Comparison of ENCODE assay signal across 19 cellular contexts in the genomic region with DNA sequence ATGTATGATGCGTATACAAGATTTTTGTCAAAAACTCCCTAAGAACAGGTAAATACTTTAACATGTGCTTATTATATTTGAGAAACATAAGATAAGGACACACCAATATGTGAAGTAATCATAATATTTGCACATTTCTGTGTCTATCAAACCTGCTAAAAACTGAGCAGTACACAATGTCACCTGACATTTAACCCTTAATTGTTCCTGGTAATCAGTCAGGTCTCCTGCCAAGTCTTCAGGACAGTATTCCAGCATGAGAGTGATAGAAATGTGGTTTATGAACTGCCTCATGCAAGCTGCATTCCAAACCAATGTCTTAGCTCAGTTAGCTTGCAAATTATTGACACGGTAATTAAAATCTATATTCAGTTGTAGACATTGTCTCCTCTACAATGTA. TPM values are rescaled to one million over a fixed set of nuclear protein-coding genes. Genes with fewer than 3 reads are reported as not detected.
DNase-seq lines count a peak whose midpoint lies in the region; ATAC-seq, FAIRE-seq and TF ChIP-seq lines count a peak whose summit lies in the region.
"Had no signal": no experiment of that assay in that cellular context is flagged by ENCODE, and none has a peak within 500 bp of the region (broad histone marks: within the 10 kb centered on the region; RNA-seq: fewer than 3 reads in every experiment).

No MANE protein-coding gene starts in this region.

- no peaks in the 10 kb centered on the region for H3K9me3 Mint-ChIP-seq in neural progenitor cell
- H3K9me3 Mint-ChIP-seq: CD14-positive monocyte; CD8-positive, alpha-beta T cell; H9 had no signal

- H3K36me3 ChIP-seq in HepG2 (replicated peaks in 1 of 2; ENCODE audit: control insufficient read depth in 1 of 2, insufficient read depth in 2 of 2, low read length in 2 of 2) (no peaks in the 10 kb centered on the region), right lobe of liver (no peaks in the 10 kb centered on the region), neural progenitor cell (no peaks in the 10 kb centered on the region), prostate gland (no peaks in the 10 kb centered on the region), mesenchymal stem cell (ENCODE audit: control insufficient read depth in 1 of 2, insufficient read depth in 2 of 2, low read depth in 1 of 2, low read length in 2 of 2) (no peaks in the 10 kb centered on the region)

- TF ChIP-seq EP300 in HepG2 (IDR thresholded peaks at IDR 0.05; ENCODE audit: low read depth in 2 of 2, low read length in 2 of 2) (no peak), HepG2 (CRISPR knock-in tag; IDR thresholded peaks at IDR 0.05; ENCODE audit: borderline replicate concordance) (no peak)

- peaks cover 46% of the 10 kb centered on the region for H3K4me1 Mint-ChIP-seq in neural progenitor cell
- H3K4me1 Mint-ChIP-seq: CD14-positive monocyte had no signal

- peaks cover 47% of the 10 kb centered on the region for H3F3A ChIP-seq in neural progenitor cell (ENCODE audit: low read depth)

- peak overlapping the region; percentile 68 for H3K27ac ChIP-seq in HepG2 (ENCODE audit: extremely low read length, insufficient read depth, low read length)
- peak overlapping the region in 1 of 3 donors; percentile 9 for H3K27ac ChIP-seq in right lobe of liver
- H3K27ac ChIP-seq in neural progenitor cell = peak overlapping the region; percentile 58
- no peak overlapping the region for H3K27ac ChIP-seq in prostate gland
- H3K27ac ChIP-seq in mesenchymal stem cell (ENCODE audit: low read length, poor library complexity, severe bottlenecking) = no peak overlapping the region
- H3K27ac ChIP-seq: 22Rv1 had no signal

- no peak for FAIRE-seq in HepG2 (lab: Jason Lieb, UNC)
- FAIRE-seq: D721Med, GM19239, HTR-8/SVneo had no signal

- H3K4me2 ChIP-seq in HepG2 (ENCODE audit: low read depth, low read length) (peak overlapping the region; percentile 95), neural progenitor cell (peak overlapping the region; percentile 98), mesenchymal stem cell (ENCODE audit: low read length, poor library complexity, severe bottlenecking) (no peak overlapping the region)

- H3K36me3 Mint-ChIP-seq in neural progenitor cell = no peaks in the 10 kb centered on the region
- H3K36me3 Mint-ChIP-seq: CD14-positive monocyte; CD8-positive, alpha-beta T cell had no signal

- WGBS in HepG2 (ENCODE audit: low lambda C conversion rate) = 60% methylated on average over 2 of the region's 2 CpGs
- WGBS in right lobe of liver (ENCODE audit: insufficient coverage, low coverage, low lambda C conversion rate, missing lambda C conversion rate) = 58% methylated on average over 2 of the region's 2 CpGs
- WGBS in prostate gland = 96% methylated on average over 2 of the region's 2 CpGs
- no CpG with 5 or more reads among the region's 2 CpGs for WGBS in mesenchymal stem cell

- no TSS peak for BruUV-seq in HepG2 (replicated peaks; lab: Mats Ljungman, UMichigan)

- TF ChIP-seq POLR2A in HepG2 (IDR thresholded peaks at IDR 0.05; ENCODE audit: insufficient read depth in 1 of 2, low read depth in 2 of 2, low read length in 2 of 2) = no peak
- no peak for TF ChIP-seq POLR2A in right lobe of liver (IDR thresholded peaks at IDR 0.05)
- TF ChIP-seq POLR2A in prostate gland (IDR thresholded peaks at IDR 0.05) = no peak

- H4K8ac ChIP-seq in mesenchymal stem cell (ENCODE audit: low read length) = no peak overlapping the region

- H2AFZ ChIP-seq in HepG2 (ENCODE audit: low read length) (no peak overlapping the region), neural progenitor cell (replicated peaks) (no peak overlapping the region), mesenchymal stem cell (ENCODE audit: low read depth, low read length) (no peak overlapping the region)

- no peaks in the 10 kb centered on the region for H4K20me1 ChIP-seq in HepG2 (ENCODE audit: insufficient read depth, low read length)
- peaks cover 24% of the 10 kb centered on the region for H4K20me1 ChIP-seq in neural progenitor cell (ENCODE audit: low read depth)

- peak overlapping the region; percentile 30; the same call in 1 of the 2 replicates for H3K9ac ChIP-seq in HepG2 (ENCODE audit: insufficient read depth, low read depth, low read length)
- H3K9ac ChIP-seq in neural progenitor cell = no peak overlapping the region
- no peak overlapping the region for H3K9ac ChIP-seq in mesenchymal stem cell (ENCODE audit: low read length)

- in situ Hi-C loops in HepG2 (cut with HindIII; ENCODE audit: extremely low pct_ligation_motif_present, low pct_unique_long_range_greater_than_20kb) = loop anchor here (10.0 kb wide), 2 partner anchors 130 to 810 kb away; no protein-coding TSS in a partner anchor

- H2BK5ac ChIP-seq in mesenchymal stem cell (ENCODE audit: low read depth, low read length, poor library complexity, severe bottlenecking) = no peak overlapping the region

- peaks cover 63% of the 10 kb centered on the region for H3K4me1 ChIP-seq in HepG2 (ENCODE audit: insufficient read depth, low read length)
- H3K4me1 ChIP-seq in right lobe of liver = peaks cover 0 to 32% (median 4%) of the 10 kb centered on the region in 4 donors
- peaks cover 65% of the 10 kb centered on the region for H3K4me1 ChIP-seq in neural progenitor cell
- H3K4me1 ChIP-seq in prostate gland (replicated peaks) = no peaks in the 10 kb centered on the region
- H3K4me1 ChIP-seq in mesenchymal stem cell (ENCODE audit: control insufficient read depth, insufficient read depth, low read depth, low read length) = no peaks in the 10 kb centered on the region

- H3K9me3 ChIP-seq in HepG2 (ENCODE audit: low read length) (no peaks in the 10 kb centered on the region), right lobe of liver (no peaks in the 10 kb centered on the region), neural progenitor cell (ENCODE audit: low read depth) (no peaks in the 10 kb centered on the region), prostate gland (no peaks in the 10 kb centered on the region), mesenchymal stem cell (ENCODE audit: control insufficient read depth, low read length) (no peaks in the 10 kb centered on the region)

- H3K79me2 ChIP-seq in HepG2 (ENCODE audit: insufficient read depth, low read length) (peaks cover 98% of the 10 kb centered on the region), neural progenitor cell (ENCODE audit: low read depth) (peaks cover 97% of the 10 kb centered on the region)

- no peak overlapping the region for H4K91ac ChIP-seq in mesenchymal stem cell (ENCODE audit: low read length)

- H2BK120ac ChIP-seq in mesenchymal stem cell (ENCODE audit: low read depth, low read length) = no peak overlapping the region

- POLR2A ChIA-PET in HepG2 (lab: Yijun Ruan, JAX) = no interaction called here

- no peak overlapping the region for H3K18ac ChIP-seq in mesenchymal stem cell (ENCODE audit: low read depth in 1 of 2, low read length in 2 of 2)

- H3K23ac ChIP-seq in mesenchymal stem cell (ENCODE audit: low read length in 2 of 2) = no peak overlapping the region

- H3K27ac Mint-ChIP-seq in neural progenitor cell = no peak overlapping the region
- H3K27ac Mint-ChIP-seq: CD14-positive monocyte; CD8-positive, alpha-beta T cell; H9 had no signal

- no peak overlapping the region for H2BK12ac ChIP-seq in mesenchymal stem cell (ENCODE audit: low read length in 2 of 2)

- H3K14ac ChIP-seq in mesenchymal stem cell (ENCODE audit: low read length in 2 of 2) = no peak overlapping the region

- no peaks in the 10 kb centered on the region for H3K27me3 Mint-ChIP-seq in neural progenitor cell (ENCODE audit: insufficient read depth, low read depth)

- H3K4ac ChIP-seq in mesenchymal stem cell (ENCODE audit: low read depth in 1 of 2, low read length in 2 of 2) = no peak overlapping the region

- H3K4me3 ChIP-seq in HepG2 (replicated peaks in 1 of 3; ENCODE audit: insufficient read depth in 1 of 3, low read depth in 2 of 3, low read length in 3 of 3) = peak overlapping the region; percentile 68 to 96 (median 75); a peak in 4 of 6 replicates
- no peak overlapping the region for H3K4me3 ChIP-seq in right lobe of liver
- H3K4me3 ChIP-seq in neural progenitor cell = peak overlapping the region; percentile 67
- H3K4me3 ChIP-seq in prostate gland = no peak overlapping the region
- no peak overlapping the region for H3K4me3 ChIP-seq in mesenchymal stem cell (ENCODE audit: insufficient read depth in 1 of 2, low read depth in 1 of 2, low read length in 2 of 2)

- H2BK15ac ChIP-seq in mesenchymal stem cell (ENCODE audit: low read depth, poor library complexity, severe bottlenecking) = no peak overlapping the region

- H3K79me1 ChIP-seq in mesenchymal stem cell (replicated peaks; ENCODE audit: low read length, poor library complexity, severe bottlenecking) = no peaks in the 10 kb centered on the region

- CTCF ChIA-PET in HepG2 (lab: Yijun Ruan, JAX; ENCODE audit: low intra/inter-chr PET ratio, low total read pairs) = no interaction called here

- no peak for TF ChIP-seq CTCF in HepG2 (CRISPR knock-in tag; IDR thresholded peaks at IDR 0.05)
- TF ChIP-seq CTCF in right lobe of liver (IDR thresholded peaks at IDR 0.05) = no peak
- no peak for TF ChIP-seq CTCF in neural progenitor cell (IDR thresholded peaks at IDR 0.05)
- TF ChIP-seq CTCF in prostate gland (IDR thresholded peaks at IDR 0.05) = no peak

- intact Hi-C loops in HepG2 (cut with micrococcal nuclease; ENCODE audit: unreplicated experiment) (loop anchor here (5.0 to 10.0 kb wide), 2 partner anchors 93 to 810 kb away; no protein-coding TSS in a partner anchor), right lobe of liver (cut with DNase I) (no loop called here), prostate gland (cut with DNase I) (no loop called here)

- ATAC-seq in HepG2 (no peak), right lobe of liver (no peak), HG02678 (IDR thresholded peaks at IDR 0.05; ENCODE audit: unreplicated experiment) (no peak)
- ATAC-seq: CD8-positive, alpha-beta T cell had no signal

- no peak for TF ChIP-seq RAD21 in HepG2 (CRISPR knock-in tag; IDR thresholded peaks at IDR 0.05)

- H3K4me3 Mint-ChIP-seq in neural progenitor cell = no peak overlapping the region
- H3K4me3 Mint-ChIP-seq: CD14-positive monocyte; CD8-positive, alpha-beta T cell; H9 had no signal

- peak; percentile 47 for DNase-seq in DMS 273 (lab: John Stamatoyannopoulos, UW; ENCODE audit: unreplicated experiment)
- DNase-seq in DMS 273 treated with DMSO at 0.1 percent for 48 hours (lab: John Stamatoyannopoulos, UW) = no peak
- DNase-seq in HepG2 (ENCODE audit: low spot score) = no peak
- no peak for DNase-seq in right lobe of liver
- no peak for DNase-seq in neural progenitor cell (ENCODE audit: low spot score)
- DNase-seq in prostate gland (ENCODE audit: low spot score) = no peak
- no peak for DNase-seq in mesenchymal stem cell
- DNase-seq: CD8-positive, alpha-beta T cell; COR-L47; DMS53; GF-D8; GOT3; H9 had no signal

- H3K27me3 ChIP-seq in HepG2 (ENCODE audit: control insufficient read depth in 1 of 2, insufficient read depth in 2 of 2, low read length in 2 of 2) (no peaks in the 10 kb centered on the region; a peak in 1 of 5 replicates), right lobe of liver (no peaks in the 10 kb centered on the region), neural progenitor cell (no peaks in the 10 kb centered on the region), prostate gland (replicated peaks; ENCODE audit: insufficient read depth) (no peaks in the 10 kb centered on the region), mesenchymal stem cell (ENCODE audit: control insufficient read depth in 1 of 2, insufficient read depth in 1 of 2, low read length in 2 of 2) (no peaks in the 10 kb centered on the region)

- H2AK5ac ChIP-seq in mesenchymal stem cell (ENCODE audit: low read length, severe bottlenecking) = no peak overlapping the region

RNA-seq across cellular contexts. Expression of a gene that starts 4.2 kb away (rescaled TPM):
- total RNA-seq in HepG2 (2016; rRNA removed; fragmentation: Illumina TruSeq; extraction: Trizol) (42.9 and 76.4 TPM in 2 replicates), right lobe of liver (10 to 100 TPM; 14.8 to 34.3 (median 31.1) TPM), neural progenitor cell (ENCODE audit: low replicate concordance) (62.7 and 79.5 TPM in 2 replicates), prostate gland (1 to 10 TPM; 3.7 to 7.8 TPM)
- 197 and 224 TPM in 2 replicates for total RNA-seq in HepG2 (2016; cell fraction: cytosol; rRNA removed; fragmentation: Illumina TruSeq; extraction: Trizol; ENCODE audit: low read depth)
- total RNA-seq in HepG2 (2016; cell fraction: insoluble cytoplasmic fraction; rRNA removed; fragmentation: Illumina TruSeq; extraction: Trizol) = 43.4 and 67.6 TPM in 2 replicates
- total RNA-seq in HepG2 (2016; cell fraction: membrane; rRNA removed; fragmentation: Illumina TruSeq; extraction: Trizol) = 53.4 and 59.2 TPM in 2 replicates
- total RNA-seq in HepG2 (2016; cell fraction: nucleus; rRNA removed; fragmentation: Illumina TruSeq; extraction: Trizol) = 328 and 346 TPM in 2 replicates
- polyA plus RNA-seq in HepG2 (2011; rRNA removed) = 17.9 and 18.5 TPM in 2 replicates
- polyA plus RNA-seq in HepG2 (2011; cell fraction: cytosol; rRNA removed) = 8.8 and 11.0 TPM in 2 replicates
- polyA plus RNA-seq in HepG2 (2011; cell fraction: nucleus; rRNA removed) = 21.4 and 35.4 TPM in 2 replicates
- polyA plus RNA-seq in HepG2 (2012) = 6.1 and 6.7 TPM in 2 replicates
- polyA plus RNA-seq in HepG2 (2016; cell fraction: cytosol; fragmentation: Illumina TruSeq; extraction: Trizol; ENCODE audit: low read depth) = 1.5 and 1.6 TPM in 2 replicates
- polyA plus RNA-seq in HepG2 (2016; cell fraction: insoluble cytoplasmic fraction; fragmentation: Illumina TruSeq; extraction: Trizol; ENCODE audit: low read depth) = 16.8 and 17.1 TPM in 2 replicates
- polyA plus RNA-seq in HepG2 (2016; cell fraction: membrane; fragmentation: Illumina TruSeq; extraction: Trizol; ENCODE audit: low read depth) = 2.0 and 3.2 TPM in 2 replicates
- 27.3 and 29.1 TPM in 2 replicates for polyA plus RNA-seq in HepG2 (2016; cell fraction: nucleus; fragmentation: Illumina TruSeq; extraction: Trizol; ENCODE audit: insufficient read depth, low read depth)
- 259 TPM in 1 of 2 replicates, not detected in the other for polyA minus RNA-seq in HepG2 (2011; rRNA and poly(A)+ RNA removed; ENCODE audit: low replicate concordance)
- polyA minus RNA-seq in HepG2 (2011; cell fraction: cytosol; rRNA and poly(A)+ RNA removed) = 21.6 and 22.5 TPM in 2 replicates
- polyA minus RNA-seq in HepG2 (2011; cell fraction: nucleus; rRNA and poly(A)+ RNA removed) = 385 and 392 TPM in 2 replicates
- polyA plus RNA-seq in mesenchymal stem cell (2013, experiment 1 of 2) = 6.9 TPM
- 6.8 TPM for polyA plus RNA-seq in mesenchymal stem cell (2013, experiment 2 of 2)
- total RNA-seq: CD8-positive, alpha-beta T cell had no signal
- polyA plus RNA-seq: CD14-positive monocyte had no signal

Comparison
In these comparisons a context has a peak if more than half of its experiments do, and no peak if none do; other contexts are left out.
1. H3K4me3 ChIP-seq: peak in HepG2 (3 of 3) and neural progenitor cell (single experiment); none in right lobe of liver (0 of 3), prostate gland (0 of 2) and mesenchymal stem cell (0 of 2).
2. H3K27ac ChIP-seq: peak in HepG2 (single experiment) and neural progenitor cell (single experiment); none in prostate gland (0 of 2) and mesenchymal stem cell (single experiment).